Comparison of ENCODE assay signal across 1 cellular context in the genomic region with DNA sequence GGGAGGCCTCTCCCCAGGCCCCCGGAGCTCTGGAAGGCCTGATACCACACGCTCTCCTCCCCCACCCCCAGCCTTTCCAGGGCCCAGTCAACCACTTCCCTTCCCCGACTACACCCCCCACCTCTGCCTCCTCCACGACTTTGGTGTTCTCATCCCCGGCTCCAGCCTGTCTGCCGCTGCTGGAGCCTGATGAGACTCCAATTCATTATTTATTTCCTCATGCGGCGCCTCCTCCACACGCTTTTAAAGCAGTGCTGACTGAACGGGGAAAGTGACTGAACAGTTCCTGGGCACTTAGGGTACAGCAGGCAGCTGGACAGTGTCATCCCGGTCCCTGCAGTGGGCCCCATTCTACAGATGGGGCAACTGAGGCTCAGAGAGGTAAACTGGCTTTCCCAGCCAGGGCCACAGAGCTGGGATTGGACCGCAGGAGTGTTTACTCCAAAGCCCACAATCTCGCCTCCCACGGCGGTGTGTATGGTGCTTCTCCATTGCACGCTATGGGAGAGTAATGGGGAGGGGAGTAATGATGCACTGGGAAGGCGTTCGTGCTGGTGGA.
TF ChIP-seq lines count a peak whose summit lies in the region.

No MANE protein-coding gene starts in this region.

TF ChIP-seq in IMR-90, 13 proteins besides CTCF, POLR2A, EP300 and RAD21:
- TF ChIP-seq SMC3 (IDR thresholded peaks at IDR 0.05; ENCODE audit: low read depth, low read length) (no peak), MAZ (IDR thresholded peaks at IDR 0.05; ENCODE audit: borderline replicate concordance, low read depth, low read length) (peak; percentile 68; the same call in 1 of the 2 replicates), BHLHE40 (IDR thresholded peaks at IDR 0.05; ENCODE audit: low read depth, low read length) (no peak), RCOR1 (IDR thresholded peaks at IDR 0.05; ENCODE audit: insufficient replicate concordance, low read length) (peak; percentile 90)
